Comparison of ENCODE assay signal across 10 cellular contexts in the genomic region with DNA sequence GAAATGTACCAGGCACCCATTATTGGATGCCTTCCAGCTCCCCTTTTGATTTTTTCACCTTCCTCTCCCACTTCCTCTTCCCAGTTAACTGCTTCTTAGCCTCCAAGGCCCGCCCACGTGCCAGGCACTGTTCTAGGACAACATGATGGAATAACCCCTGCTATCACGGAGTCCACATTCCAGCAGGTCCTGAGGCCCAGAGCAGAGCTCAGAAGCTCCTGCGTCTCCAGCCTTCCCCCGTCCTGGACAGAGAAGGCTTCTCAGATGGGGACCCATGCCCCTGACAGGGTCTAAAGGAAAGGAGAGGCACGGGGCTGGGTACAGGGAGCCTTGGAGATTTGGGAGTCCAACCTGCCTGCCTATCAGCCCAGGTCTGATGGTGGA. TPM values are rescaled to one million over a fixed set of nuclear protein-coding genes. Genes with fewer than 3 reads are reported as not detected.
"Had no signal": no experiment of that assay in that cellular context is flagged by ENCODE, and none has a peak within 500 bp of the region (broad histone marks: within the 10 kb centered on the region; RNA-seq: fewer than 3 reads in every experiment).

No MANE protein-coding gene starts in this region.

- H3K36me3 ChIP-seq: gastroesophageal sphincter, prostate gland, right atrium auricular region, upper lobe of left lung had no signal

- H3K4me3 ChIP-seq: gastroesophageal sphincter, prostate gland, right atrium auricular region, upper lobe of left lung had no signal

- H3K27me3 ChIP-seq: right atrium auricular region, upper lobe of left lung had no signal

- H3K4me1 ChIP-seq: gastroesophageal sphincter, prostate gland, right atrium auricular region, upper lobe of left lung had no signal

- DNase-seq: amniotic stem cell had no signal

- H3K9me3 ChIP-seq: gastroesophageal sphincter, prostate gland, right atrium auricular region, upper lobe of left lung had no signal

- H3K27ac ChIP-seq: gastroesophageal sphincter, right atrium auricular region, upper lobe of left lung had no signal

RNA-seq across cellular contexts. Expression of a gene that starts 29.1 kb away (rescaled TPM):
- total RNA-seq: activated CD4-positive, alpha-beta memory T cell treated with anti-CD3 and anti-CD28 coated beads for 36 hours; lung microvascular endothelial cell; myocyte; osteocyte; T-cell had no signal
